In the genomic region with DNA sequence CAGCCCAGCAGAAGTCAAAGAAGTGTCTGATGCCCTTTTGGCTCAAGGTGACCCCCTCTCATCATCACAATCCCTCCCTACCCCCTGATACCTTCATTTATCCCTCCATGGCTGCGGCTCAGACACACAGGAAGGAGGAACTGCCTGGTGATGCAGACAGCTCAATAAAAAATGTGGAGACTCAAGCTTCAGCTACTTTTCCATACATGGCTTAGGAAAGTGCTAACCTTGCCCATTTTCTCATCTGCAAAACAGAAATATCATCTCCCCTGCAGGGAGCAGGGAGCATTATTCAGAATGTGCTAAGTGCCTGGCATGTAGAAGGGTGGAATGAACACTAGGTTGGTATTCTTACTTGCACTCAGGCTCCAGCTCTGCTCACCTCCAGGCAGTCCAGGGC, we compare ENCODE assay signal across 19 cellular contexts. TPM values are rescaled to one million over a fixed set of nuclear protein-coding genes. Genes with fewer than 3 reads are reported as not detected.
DNase-seq lines count a peak whose midpoint lies in the region; ATAC-seq, FAIRE-seq and TF ChIP-seq lines count a peak whose summit lies in the region.
"Had no signal": no experiment of that assay in that cellular context is flagged by ENCODE, and none has a peak within 500 bp of the region (broad histone marks: within the 10 kb centered on the region; RNA-seq: fewer than 3 reads in every experiment).

No MANE protein-coding gene starts in this region.

- POLR2A ChIA-PET in H1 (lab: Charles Lee; ENCODE audit: partially characterized antibody): interaction anchor here (1.4 to 4.0 kb wide), 3 partner anchors 9 to 20 kb away, joined by 3 to 24 read pairs (median 8); no protein-coding TSS in a partner anchor

- no peaks in the 10 kb centered on the region for H3K4me1 ChIP-seq in adipocyte (ENCODE audit: control insufficient read depth, insufficient read depth, low read length)
- H3K4me1 ChIP-seq in H1 (replicated peaks in 1 of 4; ENCODE audit: control insufficient read depth in 3 of 4, insufficient read depth in 4 of 4, low read length in 3 of 4): peaks cover 0 to 24% (median 8%) of the 10 kb centered on the region in 4 experiments; a peak in 5 of 7 replicates
- H3K4me1 ChIP-seq: Caco-2 had no signal

- no peak overlapping the region for H3K18ac ChIP-seq in H1 (ENCODE audit: extremely low read depth, low read length)

- no peaks in the 10 kb centered on the region for H3K36me3 ChIP-seq in adipocyte (ENCODE audit: control insufficient read depth, insufficient read depth, low read length, severe bottlenecking)
- H3K36me3 ChIP-seq in H1 (ENCODE audit: control insufficient read depth in 2 of 4, insufficient read depth in 4 of 4, low read length in 3 of 4): no peaks in the 10 kb centered on the region

- H4K8ac ChIP-seq in H1 (ENCODE audit: extremely low read depth, insufficient read depth, low read length): no peak overlapping the region

- H4K91ac ChIP-seq in H1 (replicated peaks; ENCODE audit: insufficient read length, low read length): no peak overlapping the region

- H2AK5ac ChIP-seq in H1 (ENCODE audit: low read depth, low read length): no peak overlapping the region

- H3K23ac ChIP-seq in H1 (ENCODE audit: insufficient read length): no peak overlapping the region

- no peak for TF ChIP-seq RAD21 in H1 (IDR thresholded peaks at IDR 0.05 in 1 of 2, conservative IDR thresholded peaks at IDR 0.05 in 1 of 2; ENCODE audit: low read depth in 2 of 2, low read length in 2 of 2)

- TF ChIP-seq POLR2A in H1 (IDR thresholded peaks at IDR 0.05; ENCODE audit: control extremely low read depth in 1 of 2, low read depth in 2 of 2, low read length in 2 of 2): no peak

- H3K4ac ChIP-seq in H1 (replicated peaks; ENCODE audit: insufficient read length, low read depth, low read length): no peak overlapping the region

- CTCF ChIA-PET in H1 (lab: Charles Lee; ENCODE audit: partially characterized antibody): interaction anchor here (1.1 to 6.3 kb wide), 6 partner anchors 9 to 38 kb away, joined by 3 to 43 read pairs (median 4); no protein-coding TSS in a partner anchor

- no peak for TF ChIP-seq EP300 in H1 (IDR thresholded peaks at IDR 0.05; ENCODE audit: borderline replicate concordance in 1 of 2, low read depth in 2 of 2, low read length in 2 of 2)

- no peak overlapping the region for H3K27ac ChIP-seq in H1 (ENCODE audit: low read depth, low read length)

- peaks cover 0 to 2% of the 10 kb centered on the region in 2 experiments for H4K20me1 ChIP-seq in H1 (replicated peaks in 1 of 2; ENCODE audit: control insufficient read depth in 1 of 2, insufficient read depth in 2 of 2, low read length in 2 of 2)

- FAIRE-seq in H1 (lab: Jason Lieb, UNC): no peak
- FAIRE-seq: GM12891, GM18507 had no signal

- no peak overlapping the region for H3K4me3 ChIP-seq in adipocyte (ENCODE audit: low read length)
- no peak overlapping the region for H3K4me3 ChIP-seq in H1 (ENCODE audit: extremely low read depth in 1 of 4, insufficient read depth in 2 of 4, low read depth in 3 of 4, low read length in 4 of 4)

- H3K56ac ChIP-seq in H1 (replicated peaks; ENCODE audit: insufficient read length, low read depth, low read length): no peak overlapping the region

- no peaks in the 10 kb centered on the region for H3K79me2 ChIP-seq in H1 (ENCODE audit: control insufficient read depth in 1 of 2, insufficient read depth in 2 of 2, low read length in 2 of 2)

- no peak for TF ChIP-seq CTCF in H1 (IDR thresholded peaks at IDR 0.05; ENCODE audit: control extremely low read depth in 1 of 3, insufficient read depth in 1 of 3, low read depth in 1 of 3, low read length in 3 of 3)

- no peak overlapping the region for H3K4me2 ChIP-seq in H1 (ENCODE audit: insufficient read depth in 1 of 2, low read depth in 2 of 2, low read length in 2 of 2)

- H2BK12ac ChIP-seq in H1 (ENCODE audit: low read depth, low read length): peak overlapping the region; percentile 29; the same call in 1 of the 2 replicates

- ATAC-seq in GM18861 (IDR thresholded peaks at IDR 0.05; ENCODE audit: unreplicated experiment): no peak
- ATAC-seq: HCT116 had no signal

- 7% methylated on average over 1 of the region's 1 CpG; no CpG with 5 or more reads in 1 of the 2 experiments for WGBS in H1 (ENCODE audit: extremely low coverage in 1 of 2, insufficient coverage in 1 of 2, insufficient read length in 1 of 2, insufficient replicate concordance in 2 of 2, low coverage in 1 of 2, low lambda C conversion rate in 2 of 2, missing lambda C conversion rate in 1 of 2), 2 experiments

- H2BK15ac ChIP-seq in H1 (ENCODE audit: low read length): peak overlapping the region; percentile 13; the same call in 1 of the 2 replicates

- H3K79me1 ChIP-seq in H1 (ENCODE audit: low read depth, low read length): no peaks in the 10 kb centered on the region

- H2AFZ ChIP-seq in H1 (ENCODE audit: low read length): no peak overlapping the region

- H2BK20ac ChIP-seq in H1 (ENCODE audit: low read length): no peak overlapping the region

- H2BK120ac ChIP-seq in H1 (replicated peaks; ENCODE audit: low read depth, low read length): no peak overlapping the region

- H2BK5ac ChIP-seq in H1 (ENCODE audit: low read depth, low read length): no peak overlapping the region

- H3K9me3 ChIP-seq in adipocyte (ENCODE audit: control insufficient read depth, low read length) (no peaks in the 10 kb centered on the region), H1 (ENCODE audit: insufficient read depth in 2 of 2, low read depth in 1 of 2, low read length in 1 of 2) (no peaks in the 10 kb centered on the region)
- H3K9me3 ChIP-seq: Caco-2 had no signal

- H3K9ac ChIP-seq in adipocyte (ENCODE audit: low read length) (no peak overlapping the region), H1 (replicated peaks in 1 of 4; ENCODE audit: extremely low read depth in 1 of 4, low read depth in 3 of 4, low read length in 3 of 4) (no peak overlapping the region)

- peaks cover 12% of the 10 kb centered on the region for H3K27me3 ChIP-seq in adipocyte (replicated peaks; ENCODE audit: control insufficient read depth, insufficient read depth, low read length)
- H3K27me3 ChIP-seq in H1 (replicated peaks in 1 of 4; ENCODE audit: control insufficient read depth in 3 of 4, extremely low read depth in 1 of 4, insufficient read depth in 3 of 4, low read length in 3 of 4): no peaks in the 10 kb centered on the region; a peak in 1 of 7 replicates

- H3K23me2 ChIP-seq in H1 (ENCODE audit: low read depth, low read length): no peaks in the 10 kb centered on the region; the same call in 1 of the 2 replicates

- no peak overlapping the region for H3K14ac ChIP-seq in H1 (ENCODE audit: insufficient read length)

- DNase-seq in GM04503 (ENCODE audit: low read depth) (peak; percentile 31), adipocyte (ENCODE audit: low read depth) (peak; percentile 41), H1 (ENCODE audit: low read depth in 1 of 2, low spot score in 2 of 2) (no peak), COR-L47 (lab: John Stamatoyannopoulos, UW) (no peak), DMS53 treated with DMSO at 0.1 percent for 48 hours (lab: John Stamatoyannopoulos, UW; ENCODE audit: unreplicated experiment) (no peak)
- DNase-seq: C1 segment of cervical spinal cord; Caco-2; CD4-positive, alpha-beta memory T cell; DMS153; DMS79; EL; GDM1; GOT3; H7 had no signal

- H4K5ac ChIP-seq in H1 (ENCODE audit: insufficient read length, low read depth, low read length): no peak overlapping the region

TF ChIP-seq in H1, 55 proteins besides CTCF, POLR2A, EP300 and RAD21 (continues in another document):
- no peak for TF ChIP-seq SIX5 (IDR thresholded peaks at IDR 0.05; ENCODE audit: low read depth, low read length)
- TF ChIP-seq ZNF274 (IDR thresholded peaks at IDR 0.05; ENCODE audit: borderline replicate concordance, extremely low read depth, low read length): no peak
- no peak for TF ChIP-seq NANOG (IDR thresholded peaks at IDR 0.05; ENCODE audit: insufficient read depth, low read depth, low read length, poor library complexity, severe bottlenecking)
- TF ChIP-seq POU5F1 (IDR thresholded peaks at IDR 0.05; ENCODE audit: low read depth, low read length): no peak
- TF ChIP-seq CBX5 (IDR thresholded peaks at IDR 0.05; ENCODE audit: low read depth, low read length): no peak
- no peak for TF ChIP-seq GTF2F1 (IDR thresholded peaks at IDR 0.05; ENCODE audit: borderline replicate concordance, low read depth, low read length)
- TF ChIP-seq NRF1 (IDR thresholded peaks at IDR 0.05; ENCODE audit: low read depth, low read length): no peak
- TF ChIP-seq RNF2 (IDR thresholded peaks at IDR 0.05; ENCODE audit: borderline replicate concordance, low read depth, low read length, missing control alignments, poor library complexity, severe bottlenecking): no peak
- no peak for TF ChIP-seq GABPA (IDR thresholded peaks at IDR 0.05; ENCODE audit: borderline replicate concordance, insufficient read depth, low read length)
- TF ChIP-seq KDM4A (IDR thresholded peaks at IDR 0.05; ENCODE audit: low read depth, low read length, severe bottlenecking): no peak
- TF ChIP-seq FOSL1 (IDR thresholded peaks at IDR 0.05; ENCODE audit: insufficient read depth, low read depth, low read length): no peak
- no peak for TF ChIP-seq RFX5 (IDR thresholded peaks at IDR 0.05; ENCODE audit: borderline replicate concordance, low read depth, low read length)
- TF ChIP-seq, protein P1, sequence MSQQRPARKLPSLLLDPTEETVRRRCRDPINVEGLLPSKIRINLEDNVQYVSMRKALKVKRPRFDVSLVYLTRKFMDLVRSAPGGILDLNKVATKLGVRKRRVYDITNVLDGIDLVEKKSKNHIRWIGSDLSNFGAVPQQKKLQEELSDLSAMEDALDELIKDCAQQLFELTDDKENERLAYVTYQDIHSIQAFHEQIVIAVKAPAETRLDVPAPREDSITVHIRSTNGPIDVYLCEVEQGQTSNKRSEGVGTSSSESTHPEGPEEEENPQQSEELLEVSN (IDR thresholded peaks at IDR 0.05): no peak
- TF ChIP-seq CBX8 (IDR thresholded peaks at IDR 0.05; ENCODE audit: borderline replicate concordance, low read depth, low read length): no peak
- no peak for TF ChIP-seq RBBP5 (IDR thresholded peaks at IDR 0.05; ENCODE audit: borderline replicate concordance, low read depth, low read length)
- TF ChIP-seq SRF (IDR thresholded peaks at IDR 0.05; ENCODE audit: low read depth, low read length): no peak
- no peak for TF ChIP-seq SIN3A (conservative IDR thresholded peaks at IDR 0.05 in 1 of 2, IDR thresholded peaks at IDR 0.05 in 1 of 2; ENCODE audit: low read depth in 1 of 2, low read length in 2 of 2)

RNA-seq across cellular contexts. Expression of a gene that starts 23.8 kb away (rescaled TPM):
- total RNA-seq in H1 (2021; fragmentation: NEBNext Ultra II Directional; extraction: Animal tissue kit (Norgen Biotek cat#: 25700)): 48.0 and 51.4 TPM in 2 replicates
- polyA plus RNA-seq in H1 (2011; rRNA removed): 53.8 and 79.9 TPM in 2 replicates
- polyA plus RNA-seq in H1 (2011; cell fraction: cytosol; rRNA removed): 46.6 TPM
- 67.1 TPM for polyA plus RNA-seq in H1 (2011; cell fraction: nucleus; rRNA removed)
- 33.5 to 42.8 TPM (median 37.2 TPM) in 4 replicates for polyA plus RNA-seq in H1 (2012, experiment 1 of 2)
- polyA plus RNA-seq in H1 (2012, experiment 2 of 2): 30.6 TPM
- 68.4 TPM for polyA plus RNA-seq in H1 (2013, experiment 1 of 2)
- 78.8 TPM for polyA plus RNA-seq in H1 (2013, experiment 2 of 2)
- 21.6 and 32.5 TPM in 2 replicates for polyA minus RNA-seq in H1 (2011; rRNA and poly(A)+ RNA removed)
- 25.7 TPM for polyA minus RNA-seq in H1 (2011; cell fraction: cytosol; rRNA and poly(A)+ RNA removed)
- 36.3 TPM for polyA minus RNA-seq in H1 (2011; cell fraction: nucleus; rRNA and poly(A)+ RNA removed)
- total RNA-seq: A172; CD4-positive, alpha-beta memory T cell had no signal
- polyA plus RNA-seq: CD4-positive, alpha-beta memory T cell had no signal

Comparison
In these comparisons a context has a peak if more than half of its experiments do, and no peak if none do; other contexts are left out.
1. DNase-seq: peak in GM04503 (single experiment) and adipocyte (single experiment); none in H1 (0 of 2), COR-L47 (single experiment) and DMS53 treated with DMSO at 0.1 percent for 48 hours (single experiment).